In the genomic region with DNA sequence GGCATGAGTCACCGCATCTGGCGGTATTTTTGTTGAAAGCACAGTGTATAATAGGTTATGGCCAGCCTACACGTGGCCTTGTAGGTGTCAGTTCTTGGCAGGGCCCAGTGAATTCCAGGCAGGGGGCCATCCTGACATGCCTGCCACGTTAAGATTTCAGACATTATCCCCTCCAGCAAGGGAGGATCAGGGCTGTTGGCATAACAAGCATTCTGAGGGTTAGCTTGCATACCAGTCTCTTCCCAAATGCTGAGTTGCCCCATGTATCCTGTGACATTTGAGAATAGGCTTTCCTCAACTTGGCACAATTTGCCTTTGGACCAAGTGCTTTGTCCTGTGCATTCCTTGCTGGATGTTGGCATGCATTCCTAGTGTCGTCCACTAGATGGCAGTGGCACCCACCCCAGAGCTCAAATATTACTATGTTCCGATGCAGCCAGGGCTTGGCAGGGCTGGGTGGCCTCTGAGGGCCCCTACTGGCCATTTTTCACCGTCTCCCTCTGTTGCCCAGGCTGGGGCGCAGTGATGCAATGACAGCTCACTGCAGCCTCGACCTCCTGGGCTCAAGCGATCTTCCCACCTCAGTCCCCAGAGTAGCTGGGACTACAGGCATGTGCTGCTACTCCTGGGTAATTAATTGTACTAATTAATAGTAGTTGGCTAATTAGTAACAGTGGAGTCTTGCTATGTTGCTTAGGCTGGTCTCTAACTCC, we compare ENCODE assay signal across 8 cellular contexts.
DNase-seq lines count a peak whose midpoint lies in the region; ATAC-seq lines count a peak whose summit lies in the region.

No MANE protein-coding gene starts in this region.

- DNase-seq in GM04504 (ENCODE audit: low read depth) = peak; percentile 79
- DNase-seq in NCI-H524 (lab: John Stamatoyannopoulos, UW) = peak; percentile 37 to 71
- peak; percentile 64 for DNase-seq in central memory CD4-positive, alpha-beta T cell
- DNase-seq in kidney tubule cell (ENCODE audit: low spot score) = peak; percentile 86
- peak; percentile 77 to 80 for DNase-seq in stimulated activated CD4-positive, alpha-beta T cell treated with anti-CD3 and anti-CD28 coated beads, Interleukin-2, amount 100 ng/mL, for 24 hours

- ATAC-seq in HG02981 (IDR thresholded peaks at IDR 0.05; ENCODE audit: unreplicated experiment) = peak; percentile 71
- peak; percentile 96 to 98 for ATAC-seq in activated CD4-positive, CD25-positive, alpha-beta regulatory T cell treated with anti-CD3 and anti-CD28 coated beads, Interleukin-2, amount 50 U/mL, for 24 hours
- no peak for ATAC-seq in HG03571 (IDR thresholded peaks at IDR 0.05; ENCODE audit: unreplicated experiment)
